ENCODE assay signal across 14 cellular contexts in genomic region chr7:2763607-2764006, GRCh38.
DNase-seq lines count a peak whose midpoint lies in the region; ATAC-seq and TF ChIP-seq lines count a peak whose summit lies in the region.
"Had no signal": no experiment of that assay in that cellular context is flagged by ENCODE, and none has a peak within 500 bp of the region (broad histone marks: within the 10 kb centered on the region; RNA-seq: fewer than 3 reads in every experiment).

No MANE protein-coding gene starts in this region.

- H3K27ac ChIP-seq in Peyer's patch (peak overlapping the region; percentile 46 to 84 (median 68)), muscle layer of colon (ENCODE audit: low read depth, low read length) (peak overlapping the region; percentile 86), subcutaneous abdominal adipose tissue (ENCODE audit: low read depth, low read length) (peak overlapping the region; percentile 91)
- H3K27ac ChIP-seq: SJCRH30, VCaP had no signal

- TF ChIP-seq POLR2A in Peyer's patch (IDR thresholded peaks at IDR 0.05) = no peak

- no peak overlapping the region for H3K4me3 ChIP-seq in Peyer's patch
- H3K4me3 ChIP-seq in muscle layer of colon (ENCODE audit: low read depth in 1 of 2, low read length in 2 of 2) = peak overlapping the region in 1 of 2 donors; percentile 22
- peak overlapping the region in 3 of 5 donors; percentile 47 to 56 (median 49) for H3K4me3 ChIP-seq in subcutaneous abdominal adipose tissue (ENCODE audit: low read depth in 1 of 5, low read length in 5 of 5)
- H3K4me3 ChIP-seq: SJCRH30 had no signal

- H3K9me3 ChIP-seq in Peyer's patch (no peaks in the 10 kb centered on the region), muscle layer of colon (ENCODE audit: low read length) (no peaks in the 10 kb centered on the region), subcutaneous abdominal adipose tissue (ENCODE audit: control insufficient read depth in 5 of 5, low read length in 5 of 5) (no peaks in the 10 kb centered on the region)
- H3K9me3 ChIP-seq: SJCRH30 had no signal

- H3K9ac ChIP-seq in muscle layer of colon (ENCODE audit: low read length) (peak overlapping the region; percentile 34), subcutaneous abdominal adipose tissue (ENCODE audit: low read length in 5 of 5) (peak overlapping the region in 4 of 5 donors; percentile 18 to 77 (median 66))

- DNase-seq in Peyer's patch (no peak), dermis blood vessel endothelial cell (peak; percentile 26), NCI-H226 (no peak), NCI-H446 (lab: John Stamatoyannopoulos, UW) (no peak), hepatic stellate cell (ENCODE audit: low spot score) (no peak)
- DNase-seq: CD4-positive, CD25-positive, alpha-beta regulatory T cell; naive B cell; NCI-H1417 treated with DMSO at 0.1 percent for 48 hours; NCI-H526 treated with DMSO at 0.1 percent for 48 hours; SJCRH30 had no signal

- H3K27me3 ChIP-seq in Peyer's patch (no peaks in the 10 kb centered on the region), muscle layer of colon (ENCODE audit: control insufficient read depth in 1 of 2, insufficient read depth in 2 of 2, low read length in 2 of 2) (no peaks in the 10 kb centered on the region), subcutaneous abdominal adipose tissue (ENCODE audit: control insufficient read depth in 5 of 5, insufficient read depth in 4 of 5, low read length in 5 of 5) (no peaks in the 10 kb centered on the region)
- H3K27me3 ChIP-seq: SJCRH30 had no signal

- H3K36me3 ChIP-seq in Peyer's patch (no peaks in the 10 kb centered on the region), muscle layer of colon (ENCODE audit: insufficient read depth, low read length) (no peaks in the 10 kb centered on the region), subcutaneous abdominal adipose tissue (ENCODE audit: control insufficient read depth in 5 of 5, insufficient read depth in 5 of 5, low read length in 5 of 5) (no peaks in the 10 kb centered on the region)
- H3K36me3 ChIP-seq: SJCRH30 had no signal

- H3K4me1 ChIP-seq in Peyer's patch = peaks cover 0 to 31% (median 10%) of the 10 kb centered on the region in 4 donors
- peaks cover 50% of the 10 kb centered on the region for H3K4me1 ChIP-seq in muscle layer of colon (ENCODE audit: insufficient read depth, low read length)
- H3K4me1 ChIP-seq in subcutaneous abdominal adipose tissue (ENCODE audit: control insufficient read depth in 5 of 5, insufficient read depth in 5 of 5, low read length in 5 of 5) = peaks cover 13 to 50% (median 49%) of the 10 kb centered on the region in 5 donors

- no peak for ATAC-seq in HG03457 (IDR thresholded peaks at IDR 0.05; ENCODE audit: unreplicated experiment)

- no peak for TF ChIP-seq CTCF in Peyer's patch (IDR thresholded peaks at IDR 0.05)

Comparison
In these comparisons a context has a peak if more than half of its experiments do, and no peak if none do; other contexts are left out.
1. H3K4me3 ChIP-seq: peak in subcutaneous abdominal adipose tissue (3 of 5); none in Peyer's patch (0 of 4).
2. Peak in every context shown above with its lines, with median percentiles within 50 percentile points of each other: H3K27ac ChIP-seq.